ENCODE assay signal across 11 cellular contexts in the genomic region with DNA sequence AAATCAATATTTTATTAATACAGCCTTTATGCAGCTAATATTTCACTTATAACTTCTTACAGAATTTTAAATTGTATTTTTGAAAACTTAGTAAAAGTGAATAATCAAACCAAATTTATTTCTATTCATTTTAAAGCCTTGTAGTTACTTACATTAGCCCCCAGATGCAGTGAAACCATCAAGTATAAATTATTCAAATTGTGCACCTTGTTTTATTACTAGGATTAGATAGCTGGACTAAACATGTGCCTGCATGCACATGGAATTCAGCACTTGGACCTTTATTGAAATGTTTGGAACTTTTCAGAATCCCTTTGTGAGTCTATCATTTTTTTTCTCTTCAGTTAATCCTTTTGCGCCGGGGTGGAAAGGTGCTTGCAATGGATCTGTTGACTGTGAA. TPM values are rescaled to one million over a fixed set of nuclear protein-coding genes. Genes with fewer than 3 reads are reported as not detected.
DNase-seq lines count a peak whose midpoint lies in the region; ATAC-seq and TF ChIP-seq lines count a peak whose summit lies in the region.
"Had no signal": no experiment of that assay in that cellular context is flagged by ENCODE, and none has a peak within 500 bp of the region (broad histone marks: within the 10 kb centered on the region; RNA-seq: fewer than 3 reads in every experiment).

No MANE protein-coding gene starts in this region.

- TF ChIP-seq POLR2A in vagina (IDR thresholded peaks at IDR 0.05) = no peak

- H3K27ac ChIP-seq in C4-2B (no peak overlapping the region), vagina (no peak overlapping the region)
- H3K27ac ChIP-seq: SJCRH30 had no signal

- no peaks in the 10 kb centered on the region for H3K9me3 ChIP-seq in vagina
- H3K9me3 ChIP-seq: SJCRH30 had no signal

- ATAC-seq in SK-N-SH treated with all-trans-retinoic acid at 6 μM for 48 hours (peak; percentile 62; the same call in 2 of the 3 replicates), GM21515 (IDR thresholded peaks at IDR 0.05; ENCODE audit: unreplicated experiment) (no peak)

- intact Hi-C loops in vagina (cut with DNase I) = no loop called here

- TF ChIP-seq CTCF in C4-2B (conservative IDR thresholded peaks at IDR 0.05) (peak; percentile 43), vagina (IDR thresholded peaks at IDR 0.05) (no peak)

- H3K27me3 ChIP-seq in vagina = no peaks in the 10 kb centered on the region

- no peaks in the 10 kb centered on the region for H3K4me1 ChIP-seq in vagina
- H3K4me1 ChIP-seq: SJCRH30 had no signal

- peak; percentile 25 for DNase-seq in HCEC 1CT
- DNase-seq in kidney tubule cell (ENCODE audit: low spot score) = peak; percentile 30
- DNase-seq in activated CD4-positive, alpha-beta T cell treated with anti-CD3 and anti-CD28 coated beads for 1 hour = no peak
- DNase-seq in central memory CD4-positive, alpha-beta T cell = no peak
- no peak for DNase-seq in vagina (ENCODE audit: extremely low spot score in 2 of 2)
- DNase-seq: GOT3, SJCRH30, substantia nigra had no signal

- H3K4me3 ChIP-seq in vagina = no peak overlapping the region
- H3K4me3 ChIP-seq: SJCRH30 had no signal

- no peaks in the 10 kb centered on the region for H3K36me3 ChIP-seq in vagina
- H3K36me3 ChIP-seq: SJCRH30 had no signal

TF ChIP-seq in SK-N-SH treated with all-trans-retinoic acid at 6 μM for 48 hours, 23 proteins besides CTCF, POLR2A, EP300 and RAD21:
- no peak for TF ChIP-seq ZFP3 (CRISPR knock-in tag; IDR thresholded peaks at IDR 0.05)
- TF ChIP-seq SNAI2 (CRISPR knock-in tag; IDR thresholded peaks at IDR 0.05) = no peak
- no peak for TF ChIP-seq RARB (CRISPR knock-in tag; IDR thresholded peaks at IDR 0.05)
- TF ChIP-seq CREB5 (CRISPR knock-in tag; IDR thresholded peaks at IDR 0.05; ENCODE audit: low read depth) = no peak
- no peak for TF ChIP-seq ZNF70 (CRISPR knock-in tag; IDR thresholded peaks at IDR 0.05)
- TF ChIP-seq ZNF565 (CRISPR knock-in tag; conservative IDR thresholded peaks at IDR 0.05; ENCODE audit: low read depth) = no peak
- TF ChIP-seq ZC3H10 (CRISPR knock-in tag; IDR thresholded peaks at IDR 0.05) = no peak
- TF ChIP-seq BACH2 (CRISPR knock-in tag; IDR thresholded peaks at IDR 0.05; ENCODE audit: borderline replicate concordance) = no peak
- TF ChIP-seq ZNF8 (CRISPR knock-in tag; IDR thresholded peaks at IDR 0.05) = no peak
- TF ChIP-seq ZFP30 (CRISPR knock-in tag; IDR thresholded peaks at IDR 0.05) = no peak
- no peak for TF ChIP-seq PATZ1 (CRISPR knock-in tag; IDR thresholded peaks at IDR 0.05; ENCODE audit: borderline replicate concordance)
- TF ChIP-seq TCF4 (CRISPR knock-in tag; IDR thresholded peaks at IDR 0.05; ENCODE audit: borderline replicate concordance) = no peak
- TF ChIP-seq, protein P1, sequence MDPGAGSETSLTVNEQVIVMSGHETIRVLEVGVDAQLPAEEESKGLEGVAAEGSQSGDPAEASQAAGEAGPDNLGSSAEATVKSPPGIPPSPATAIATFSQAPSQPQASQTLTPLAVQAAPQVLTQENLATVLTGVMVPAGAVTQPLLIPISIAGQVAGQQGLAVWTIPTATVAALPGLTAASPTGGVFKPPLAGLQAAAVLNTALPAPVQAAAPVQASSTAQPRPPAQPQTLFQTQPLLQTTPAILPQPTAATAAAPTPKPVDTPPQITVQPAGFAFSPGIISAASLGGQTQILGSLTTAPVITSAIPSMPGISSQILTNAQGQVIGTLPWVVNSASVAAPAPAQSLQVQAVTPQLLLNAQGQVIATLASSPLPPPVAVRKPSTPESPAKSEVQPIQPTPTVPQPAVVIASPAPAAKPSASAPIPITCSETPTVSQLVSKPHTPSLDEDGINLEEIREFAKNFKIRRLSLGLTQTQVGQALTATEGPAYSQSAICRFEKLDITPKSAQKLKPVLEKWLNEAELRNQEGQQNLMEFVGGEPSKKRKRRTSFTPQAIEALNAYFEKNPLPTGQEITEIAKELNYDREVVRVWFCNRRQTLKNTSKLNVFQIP (CRISPR knock-in tag; IDR thresholded peaks at IDR 0.05; ENCODE audit: borderline replicate concordance, low read depth) = no peak

RNA-seq across cellular contexts. Expression of gene ZPBP2, which starts 4.7 kb away (rescaled TPM):
- not detected for total RNA-seq in vagina
- total RNA-seq: SJCRH30 had no signal

RNA-seq across cellular contexts. Expression of gene IKZF3, which starts 8.6 kb away (rescaled TPM):
- total RNA-seq in vagina = 5.9 TPM
- total RNA-seq: SJCRH30 had no signal

RNA-seq across cellular contexts. Expression of gene GSDMB, which starts 45.7 kb away (rescaled TPM):
- total RNA-seq in vagina = 10.8 TPM

RNA-seq across cellular contexts. Expression of gene ORMDL3, which starts 54.7 kb away (rescaled TPM):
- 42.7 TPM for total RNA-seq in vagina

RNA-seq across cellular contexts. Expression of gene LRRC3C, which starts 54.8 kb away (rescaled TPM):
- total RNA-seq in vagina = not detected
- total RNA-seq: SJCRH30 had no signal

Comparison
In these comparisons a context has a peak if more than half of its experiments do, and no peak if none do; other contexts are left out.
1. DNase-seq: peak in HCEC 1CT (single experiment) and kidney tubule cell (single experiment); none in activated CD4-positive, alpha-beta T cell treated with anti-CD3 and anti-CD28 coated beads for 1 hour (single experiment), central memory CD4-positive, alpha-beta T cell (single experiment) and vagina (0 of 2).